ENCODE assay signal across 15 cellular contexts in genomic region chr15:45794304-45794703, GRCh38.
DNase-seq lines count a peak whose midpoint lies in the region; ATAC-seq and TF ChIP-seq lines count a peak whose summit lies in the region.
"Had no signal": no experiment of that assay in that cellular context is flagged by ENCODE, and none has a peak within 500 bp of the region (broad histone marks: within the 10 kb centered on the region; RNA-seq: fewer than 3 reads in every experiment).

No MANE protein-coding gene starts in this region.

- TF ChIP-seq CTCF in nephron (IDR thresholded peaks at IDR 0.05; ENCODE audit: unreplicated experiment in 3 of 3) (no peak), heart right ventricle (IDR thresholded peaks at IDR 0.05) (no peak)

- H3K4me1 ChIP-seq in heart right ventricle, result peaks cover 0 to 7% (median 0%) of the 10 kb centered on the region in 9 donors

- H3K4me3 Mint-ChIP-seq in nephron, result no peak overlapping the region
- H3K4me3 Mint-ChIP-seq: CD4-positive, CD25-positive, alpha-beta regulatory T cell; GM23338 had no signal

- no peaks in the 10 kb centered on the region for H3K36me3 ChIP-seq in heart right ventricle

- peaks cover 47% of the 10 kb centered on the region for H3K4me1 Mint-ChIP-seq in nephron
- H3K4me1 Mint-ChIP-seq: CD4-positive, CD25-positive, alpha-beta regulatory T cell; GM23338 had no signal

- DNase-seq in heart right ventricle, result no peak
- no peak for DNase-seq in left lobe of liver (ENCODE audit: low spot score)
- DNase-seq in amniotic stem cell (lab: John Stamatoyannopoulos, UW), result no peak
- DNase-seq: CD4-positive, CD25-positive, alpha-beta regulatory T cell; KBM-7; NCI-H1436; NCI-H2081 treated with DMSO at 0.1 percent for 48 hours; NCI-H2227 treated with DMSO at 0.1 percent for 48 hours had no signal

- H3K27me3 ChIP-seq in heart right ventricle, result peaks cover 0 to 6% (median 0%) of the 10 kb centered on the region in 7 donors

- no peak overlapping the region for H3K4me3 ChIP-seq in heart right ventricle
- H3K4me3 ChIP-seq: GM23338 had no signal

- no peaks in the 10 kb centered on the region for H3K36me3 Mint-ChIP-seq in nephron (ENCODE audit: low read depth)
- H3K36me3 Mint-ChIP-seq: CD4-positive, CD25-positive, alpha-beta regulatory T cell had no signal

- peak; percentile 52 for ATAC-seq in GM18907 (IDR thresholded peaks at IDR 0.05; ENCODE audit: unreplicated experiment)
- ATAC-seq in GM19452 (IDR thresholded peaks at IDR 0.05; ENCODE audit: unreplicated experiment), result peak; percentile 58
- peak; percentile 45 for ATAC-seq in HG02973 (IDR thresholded peaks at IDR 0.05; ENCODE audit: unreplicated experiment)
- ATAC-seq in heart right ventricle, result no peak
- no peak for ATAC-seq in left lobe of liver
- ATAC-seq: GM23338, SK-N-SH treated with all-trans-retinoic acid at 6 μM for 48 hours had no signal

- intact Hi-C loops in heart right ventricle (cut with DNase I), result loop anchor here in 7 of 10 donors (5.0 to 10.0 kb wide), 8 partner anchors 77 to 510 kb away; no protein-coding TSS in a partner anchor

- no peak overlapping the region for H3K27ac ChIP-seq in heart right ventricle

- no peaks in the 10 kb centered on the region for H3K9me3 ChIP-seq in heart right ventricle
- H3K9me3 ChIP-seq: Caco-2 had no signal

- peaks cover 3% of the 10 kb centered on the region for H3K27me3 Mint-ChIP-seq in nephron (ENCODE audit: low read depth)
- H3K27me3 Mint-ChIP-seq: CD4-positive, CD25-positive, alpha-beta regulatory T cell had no signal

- peak overlapping the region; percentile 53 to 68 (median 63) for H3K27ac Mint-ChIP-seq in nephron
- H3K27ac Mint-ChIP-seq: CD4-positive, CD25-positive, alpha-beta regulatory T cell; GM23338 had no signal

- H3K9me3 Mint-ChIP-seq in nephron, result no peaks in the 10 kb centered on the region

Comparison
In these comparisons a context has a peak if more than half of its experiments do, and no peak if none do; other contexts are left out.
1. ATAC-seq: peak in GM18907 (single experiment), GM19452 (single experiment) and HG02973 (single experiment); none in heart right ventricle (0 of 8) and left lobe of liver (single experiment).